In genomic region chr10:43225004-43225786, GRCh38 we compare ENCODE assay signal across 16 cellular contexts. TPM values are rescaled to one million over a fixed set of nuclear protein-coding genes. Genes with fewer than 3 reads are reported as not detected.
A peak's percentile ranks its signal among the peaks of the same experiment; 100 is the strongest.
DNase-seq lines count a peak whose midpoint lies in the region; ATAC-seq, FAIRE-seq and TF ChIP-seq lines count a peak whose summit lies in the region.
"Had no signal": no experiment of that assay in that cellular context is flagged by ENCODE, and none has a peak within 500 bp of the region (broad histone marks: within the 10 kb centered on the region; RNA-seq: fewer than 3 reads in every experiment).

No MANE protein-coding gene starts in this region.

- FAIRE-seq in bronchial epithelial cell (lab: Jason Lieb, UNC) (peak; percentile 62), H54 (lab: Jason Lieb, UNC) (no peak)

- H3K27me3 ChIP-seq in CD4-positive, CD25-positive, alpha-beta regulatory T cell (ENCODE audit: control insufficient read depth, insufficient read depth, low read length) = peaks cover 2% of the 10 kb centered on the region
- peaks cover 18% of the 10 kb centered on the region for H3K27me3 ChIP-seq in bronchial epithelial cell (ENCODE audit: control insufficient read depth, insufficient read depth, low read length)

- H3K4me1 ChIP-seq in CD4-positive, CD25-positive, alpha-beta regulatory T cell (ENCODE audit: control insufficient read depth, insufficient read depth, low read length, poor library complexity, severe bottlenecking) = peaks cover 29% of the 10 kb centered on the region

- no peaks in the 10 kb centered on the region for H3K9me3 Mint-ChIP-seq in CD4-positive, CD25-positive, alpha-beta regulatory T cell
- H3K9me3 Mint-ChIP-seq in nephron = no peaks in the 10 kb centered on the region
- H3K9me3 Mint-ChIP-seq: naive B cell had no signal

- no peak for TF ChIP-seq POLR2A in H54 (IDR thresholded peaks at IDR 0.05; ENCODE audit: low read depth, low read length)

- no peaks in the 10 kb centered on the region for H3K36me3 ChIP-seq in CD4-positive, CD25-positive, alpha-beta regulatory T cell (ENCODE audit: control insufficient read depth, insufficient read depth, low read length)
- H3K36me3 ChIP-seq in bronchial epithelial cell (ENCODE audit: control insufficient read depth, insufficient read depth, low read length) = no peaks in the 10 kb centered on the region
- H3K36me3 ChIP-seq: Peyer's patch had no signal

- H3K27ac ChIP-seq in CD4-positive, CD25-positive, alpha-beta regulatory T cell (ENCODE audit: insufficient read depth, low read length, poor library complexity, severe bottlenecking) = no peak overlapping the region
- H3K27ac ChIP-seq: Peyer's patch had no signal

- peak overlapping the region in 2 of 3 donors; percentile 71 to 89 for H3K27ac Mint-ChIP-seq in CD4-positive, CD25-positive, alpha-beta regulatory T cell
- peak overlapping the region in 2 of 3 experiments; percentile 10 to 34 for H3K27ac Mint-ChIP-seq in nephron
- H3K27ac Mint-ChIP-seq: activated CD8-positive, alpha-beta memory T cell treated with anti-CD3 and anti-CD28 coated beads, Interleukin-2, amount 10 ng/mL, durations not matched to agents 7 days and 5 days had no signal

- no peaks in the 10 kb centered on the region for H3K9me3 ChIP-seq in CD4-positive, CD25-positive, alpha-beta regulatory T cell (ENCODE audit: control insufficient read depth in 2 of 2, low read length in 2 of 2)
- H3K9me3 ChIP-seq: Peyer's patch had no signal

- peak overlapping the region in 2 of 4 donors; percentile 6 to 12 for H3K4me3 Mint-ChIP-seq in CD4-positive, CD25-positive, alpha-beta regulatory T cell
- H3K4me3 Mint-ChIP-seq in nephron = peak overlapping the region in 1 of 3 experiments; percentile 4
- H3K4me3 Mint-ChIP-seq: activated CD8-positive, alpha-beta memory T cell treated with anti-CD3 and anti-CD28 coated beads, Interleukin-2, amount 10 ng/mL, durations not matched to agents 7 days and 5 days had no signal

- peaks cover 0 to 35% (median 14%) of the 10 kb centered on the region in 4 donors for H3K4me1 Mint-ChIP-seq in CD4-positive, CD25-positive, alpha-beta regulatory T cell
- H3K4me1 Mint-ChIP-seq in nephron = peaks cover 4% of the 10 kb centered on the region

- ATAC-seq in CD4-positive, CD25-positive, alpha-beta regulatory T cell (ENCODE audit: low read depth in 2 of 2) = no peak
- ATAC-seq: activated CD8-positive, alpha-beta memory T cell treated with anti-CD3 and anti-CD28 coated beads, Interleukin-2, amount 10 ng/mL, durations not matched to agents 7 days and 5 days had no signal

- TF ChIP-seq CTCF in bronchial epithelial cell (IDR thresholded peaks at IDR 0.05; ENCODE audit: insufficient read depth, low read length, severe bottlenecking) = no peak
- no peak for TF ChIP-seq CTCF in nephron (IDR thresholded peaks at IDR 0.05; ENCODE audit: unreplicated experiment in 3 of 3)

- DNase-seq in 8988T (peak; percentile 8), bronchial epithelial cell (ENCODE audit: low read depth) (no peak), H54 (ENCODE audit: insufficient read length, low spot score) (no peak), NCI-H1105 (lab: John Stamatoyannopoulos, UW) (no peak), HUDEP-2 (lab: John Stamatoyannopoulos, UW; ENCODE audit: unreplicated experiment in 76 of 76) (no peak)
- no peak for DNase-seq in CD4-positive, CD25-positive, alpha-beta regulatory T cell
- DNase-seq: DMS79 treated with DMSO at 0.1 percent for 48 hours, foreskin fibroblast, MV-4-11, naive B cell, NCI-H2171 had no signal

- no peaks in the 10 kb centered on the region for H3K36me3 Mint-ChIP-seq in CD4-positive, CD25-positive, alpha-beta regulatory T cell
- no peaks in the 10 kb centered on the region for H3K36me3 Mint-ChIP-seq in nephron (ENCODE audit: low read depth)
- H3K36me3 Mint-ChIP-seq: naive B cell had no signal

- H3K27me3 Mint-ChIP-seq in CD4-positive, CD25-positive, alpha-beta regulatory T cell = peaks cover 14% of the 10 kb centered on the region
- H3K27me3 Mint-ChIP-seq in nephron (ENCODE audit: low read depth) = peaks cover 59% of the 10 kb centered on the region

- no peak overlapping the region for H3K4me3 ChIP-seq in CD4-positive, CD25-positive, alpha-beta regulatory T cell (ENCODE audit: low read depth, low read length)
- no peak overlapping the region for H3K4me3 ChIP-seq in bronchial epithelial cell (ENCODE audit: low read depth, low read length)
- H3K4me3 ChIP-seq: lung, Peyer's patch had no signal

RNA-seq across cellular contexts. Expression of gene RASGEF1A, which starts 41.7 kb away (rescaled TPM):
- 0.91 TPM for total RNA-seq in CD4-positive, CD25-positive, alpha-beta regulatory T cell
- under 1 TPM; 0.16 to 0.41 (median 0.34) TPM for polyA plus RNA-seq in CD4-positive, CD25-positive, alpha-beta regulatory T cell
- total RNA-seq in bronchial epithelial cell = 12.1 and 19.7 TPM in 2 replicates
- total RNA-seq: H4 had no signal
